ENCODE assay signal across 21 cellular contexts in the genomic region with DNA sequence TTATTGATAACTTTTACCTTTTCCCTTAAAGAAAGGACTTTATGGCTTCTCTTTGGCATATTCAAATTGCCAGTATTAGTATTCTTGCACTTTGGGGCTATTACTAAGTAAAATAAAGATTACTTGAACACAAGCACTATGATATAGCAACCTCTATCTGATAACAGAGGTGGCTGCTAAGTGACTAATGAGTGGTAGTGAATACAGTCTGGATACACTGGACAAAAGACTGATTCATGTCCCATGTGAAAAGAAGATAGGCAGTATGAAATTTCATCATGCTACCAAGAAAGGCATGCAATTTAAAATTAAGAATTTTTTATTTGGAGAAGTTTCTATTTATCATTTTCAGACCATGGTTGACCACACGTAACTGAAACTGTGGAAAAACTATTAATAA.
"Had no signal": no experiment of that assay in that cellular context is flagged by ENCODE, and none has a peak within 500 bp of the region (broad histone marks: within the 10 kb centered on the region; RNA-seq: fewer than 3 reads in every experiment).

No MANE protein-coding gene starts in this region.

- ATAC-seq: mucosa of descending colon; naive thymus-derived CD4-positive, alpha-beta T cell; natural killer cell treated with Interleukin-12 subunit alpha and Interleukin-12 subunit beta and Interleukin-15 and Interleukin-18, amount 100 ng/mL, for 72 hours; right lobe of liver; stimulated activated memory B cell treated with anti-CD40 and anti-IgM and Interleukin-4, amounts not matched to agents 10 μg/mL and 1 μg/mL and 100 μg/mL, for 72 hours; stimulated activated naive CD8-positive, alpha-beta T cell treated with anti-CD3 and anti-CD28 coated beads, Interleukin-15, amount 100 ng/mL, for 72 hours had no signal

- DNase-seq: islet precursor cell; left ventricle myocardium inferior; midbrain; mucosa of descending colon; naive thymus-derived CD4-positive, alpha-beta T cell; ovary; right lobe of liver; stimulated activated CD4-positive, alpha-beta T cell treated with anti-CD3 and anti-CD28 coated beads, Interleukin-1b, Interleukin-23, amount 100 ng/mL, for 48 hours; stimulated activated CD4-positive, alpha-beta T cell treated with anti-CD3 and anti-CD28 coated beads, Interleukin-2, amount 100 ng/mL, for 48 hours; stimulated activated CD4-positive, alpha-beta T cell treated with anti-CD3 and anti-CD28 coated beads, Interleukin-4, amount 100 ng/mL, for 4 hours; stimulated activated CD8-positive, alpha-beta memory T cell treated with anti-CD3 and anti-CD28 coated beads, Interleukin-4, amount 100 ng/mL, for 48 hours; stimulated activated naive CD4-positive, alpha-beta T cell treated with Interleukin-2 at 50 U/mL for 16 hours; stimulated activated naive CD8-positive, alpha-beta T cell treated with anti-CD3 and anti-CD28 coated beads, Interleukin-15, amount 100 ng/mL, for 72 hours; substantia nigra; uterus had no signal

- H3K4me3 ChIP-seq: left ventricle myocardium inferior, lung, mucosa of descending colon, ovary, right atrium auricular region, right lobe of liver, smooth muscle cell, tibial nerve, uterus had no signal

- H3K27me3 ChIP-seq: ovary, right atrium auricular region, right lobe of liver, tibial nerve, uterus had no signal

- H3K36me3 ChIP-seq: left ventricle myocardium inferior, ovary, right atrium auricular region, right lobe of liver, tibial nerve, uterus had no signal
